Comparison of ENCODE assay signal across 19 cellular contexts in genomic region chr10:113067516-113067915, GRCh38.
A peak's percentile ranks its signal among the peaks of the same experiment; 100 is the strongest.
DNase-seq lines count a peak whose midpoint lies in the region; ATAC-seq and TF ChIP-seq lines count a peak whose summit lies in the region.
"Had no signal": no experiment of that assay in that cellular context is flagged by ENCODE, and none has a peak within 500 bp of the region (broad histone marks: within the 10 kb centered on the region; RNA-seq: fewer than 3 reads in every experiment).

No MANE protein-coding gene starts in this region.

- TF ChIP-seq CTCF in WTC11 (IDR thresholded peaks at IDR 0.05) (no peak), left lung (IDR thresholded peaks at IDR 0.05) (no peak), tibial artery (IDR thresholded peaks at IDR 0.05) (no peak)

- H3K4me1 ChIP-seq in left lung (peaks cover 0 to 15% of the 10 kb centered on the region in 2 donors), tibial artery (peaks cover 0 to 91% (median 84%) of the 10 kb centered on the region in 4 donors)

- POLR2A ChIA-PET in WTC11 (lab: Charles Lee) = no interaction called here

- no peaks in the 10 kb centered on the region for H3K9me3 ChIP-seq in left lung
- H3K9me3 ChIP-seq in tibial artery = no peaks in the 10 kb centered on the region
- H3K9me3 ChIP-seq: gastrocnemius medialis, mucosa of descending colon, upper lobe of left lung had no signal

- ATAC-seq in WTC11 = no peak
- ATAC-seq in left lung = peak; percentile 19
- ATAC-seq in GM18870 (IDR thresholded peaks at IDR 0.05; ENCODE audit: unreplicated experiment) = no peak
- ATAC-seq: activated CD8-positive, alpha-beta T cell treated with anti-CD3 and anti-CD28 coated beads, Interleukin-2, amount 10 ng/mL, durations not matched to agents 7 days and 5 days; gastrocnemius medialis; mucosa of descending colon; natural killer cell treated with Interleukin-12 subunit alpha and Interleukin-12 subunit beta and Interleukin-15 and Interleukin-18, amount 100 ng/mL, for 72 hours had no signal

- H3K9me3 Mint-ChIP-seq in WTC11 = no peaks in the 10 kb centered on the region
- H3K9me3 Mint-ChIP-seq: CD4-positive, CD25-positive, alpha-beta regulatory T cell; HFFc6; natural killer cell treated with Interleukin-12 subunit alpha and Interleukin-12 subunit beta and Interleukin-15 and Interleukin-18, amount 100 ng/mL, for 72 hours had no signal

- DNase-seq in NOMO-1 (lab: John Stamatoyannopoulos, UW; ENCODE audit: unreplicated experiment in 2 of 2) = peak; percentile 51 to 54
- DNase-seq in WTC11 (ENCODE audit: low spot score) = no peak
- DNase-seq in left lung = no peak
- peak in 1 of 2 donors; percentile 60 for DNase-seq in tibial artery
- DNase-seq in stimulated activated naive CD4-positive, alpha-beta T cell (lab: John Stamatoyannopoulos, UW) = no peak
- DNase-seq in activated T-cell treated with anti-CD3 and anti-CD28 coated beads, Interleukin-2, amount 50 U/mL, for 1 hour = no peak
- DNase-seq: activated CD8-positive, alpha-beta T cell treated with anti-CD3 and anti-CD28 coated beads, Interleukin-2, amount 10 ng/mL, durations not matched to agents 7 days and 5 days; activated effector memory CD4-positive, alpha-beta T cell treated with Interleukin-2 at 50 U/mL for 16 hours; CD4-positive, CD25-positive, alpha-beta regulatory T cell; gastrocnemius medialis; HFFc6; hippocampal formation; mucosa of descending colon; NCI-H524 treated with DMSO at 0.1 percent for 48 hours; small intestine; upper lobe of left lung had no signal

- H3K4me3 ChIP-seq in left lung (no peak overlapping the region), tibial artery (no peak overlapping the region)
- H3K4me3 ChIP-seq: gastrocnemius medialis, mucosa of descending colon, upper lobe of left lung had no signal

- peak overlapping the region; percentile 63 for H3K27ac Mint-ChIP-seq in WTC11
- H3K27ac Mint-ChIP-seq: activated CD8-positive, alpha-beta T cell treated with anti-CD3 and anti-CD28 coated beads, Interleukin-2, amount 10 ng/mL, durations not matched to agents 7 days and 5 days; activated naive CD8-positive, alpha-beta T cell; CD4-positive, CD25-positive, alpha-beta regulatory T cell; HFFc6; natural killer cell treated with Interleukin-12 subunit alpha and Interleukin-12 subunit beta and Interleukin-15 and Interleukin-18, amount 100 ng/mL, for 72 hours had no signal

- H3K27me3 ChIP-seq in left lung = no peaks in the 10 kb centered on the region
- no peaks in the 10 kb centered on the region for H3K27me3 ChIP-seq in tibial artery
- H3K27me3 ChIP-seq: gastrocnemius medialis, upper lobe of left lung had no signal

- H3K27me3 Mint-ChIP-seq in WTC11 (ENCODE audit: low read depth) = no peaks in the 10 kb centered on the region
- H3K27me3 Mint-ChIP-seq: activated naive CD8-positive, alpha-beta T cell; natural killer cell treated with Interleukin-12 subunit alpha and Interleukin-12 subunit beta and Interleukin-15 and Interleukin-18, amount 100 ng/mL, for 72 hours had no signal

- H3K27ac ChIP-seq in left lung (no peak overlapping the region), tibial artery (peak overlapping the region; percentile 84 to 86)
- H3K27ac ChIP-seq: gastrocnemius medialis, upper lobe of left lung had no signal

- H3K4me3 Mint-ChIP-seq in WTC11 = no peak overlapping the region
- H3K4me3 Mint-ChIP-seq: activated CD8-positive, alpha-beta T cell treated with anti-CD3 and anti-CD28 coated beads, Interleukin-2, amount 10 ng/mL, durations not matched to agents 7 days and 5 days; activated naive CD8-positive, alpha-beta T cell; CD4-positive, CD25-positive, alpha-beta regulatory T cell; HFFc6; natural killer cell treated with Interleukin-12 subunit alpha and Interleukin-12 subunit beta and Interleukin-15 and Interleukin-18, amount 100 ng/mL, for 72 hours had no signal

- peaks cover 8% of the 10 kb centered on the region for H3K36me3 Mint-ChIP-seq in WTC11
- H3K36me3 Mint-ChIP-seq: activated naive CD8-positive, alpha-beta T cell; CD4-positive, CD25-positive, alpha-beta regulatory T cell; natural killer cell treated with Interleukin-12 subunit alpha and Interleukin-12 subunit beta and Interleukin-15 and Interleukin-18, amount 100 ng/mL, for 72 hours had no signal

- intact Hi-C loops in left lung (cut with DNase I) (no loop called here), tibial artery (cut with DNase I; ENCODE audit: low total_unique reads) (loop anchor here (5.0 kb wide), 1 partner anchor 40 kb away; no protein-coding TSS in a partner anchor)

- peaks cover 41% of the 10 kb centered on the region for H3K4me1 Mint-ChIP-seq in WTC11
- H3K4me1 Mint-ChIP-seq: CD4-positive, CD25-positive, alpha-beta regulatory T cell had no signal

- H3K36me3 ChIP-seq in left lung (peaks cover 0 to 10% of the 10 kb centered on the region in 2 donors), tibial artery (peaks cover 5 to 12% (median 8%) of the 10 kb centered on the region in 3 donors)
- H3K36me3 ChIP-seq: gastrocnemius medialis had no signal

- CTCF ChIA-PET in WTC11 (lab: Charles Lee) = interaction anchor here (0.5 kb wide), 1 partner anchor 72 kb away, joined by 3 read pairs; no protein-coding TSS in a partner anchor

TF ChIP-seq in WTC11, 78 proteins besides CTCF, POLR2A, EP300 and RAD21 (continues in another document):
- TF ChIP-seq OVOL2 (CRISPR knock-in tag; IDR thresholded peaks at IDR 0.05; ENCODE audit: borderline replicate concordance) (no peak), ATF2 (CRISPR knock-in tag; IDR thresholded peaks at IDR 0.05; ENCODE audit: borderline replicate concordance, low read depth) (no peak), MAX (CRISPR knock-in tag; IDR thresholded peaks at IDR 0.05) (no peak), RELA (CRISPR knock-in tag; IDR thresholded peaks at IDR 0.05; ENCODE audit: borderline replicate concordance) (no peak), KAT7 (CRISPR knock-in tag; IDR thresholded peaks at IDR 0.05; ENCODE audit: borderline replicate concordance) (no peak), GTF2I (CRISPR knock-in tag; conservative IDR thresholded peaks at IDR 0.05) (no peak), ZNF423 (CRISPR knock-in tag; IDR thresholded peaks at IDR 0.05) (no peak), E2F5 (CRISPR knock-in tag; IDR thresholded peaks at IDR 0.05) (no peak), PRRX2 (CRISPR knock-in tag; IDR thresholded peaks at IDR 0.05) (no peak), TCF7 (CRISPR knock-in tag; IDR thresholded peaks at IDR 0.05; ENCODE audit: low read depth) (no peak), FOXK1 (CRISPR knock-in tag; IDR thresholded peaks at IDR 0.05) (no peak), ZNF671 (CRISPR knock-in tag; IDR thresholded peaks at IDR 0.05) (no peak), JUN (CRISPR knock-in tag; IDR thresholded peaks at IDR 0.05) (no peak), ZBTB21 (CRISPR knock-in tag; IDR thresholded peaks at IDR 0.05; ENCODE audit: borderline replicate concordance) (no peak), ELF4 (CRISPR knock-in tag; IDR thresholded peaks at IDR 0.05; ENCODE audit: low read depth) (no peak), NFYB (CRISPR knock-in tag; conservative IDR thresholded peaks at IDR 0.05; ENCODE audit: low read depth) (no peak), PRDM15 (CRISPR knock-in tag; IDR thresholded peaks at IDR 0.05) (no peak)

Comparison
In these comparisons a context has a peak if more than half of its experiments do, and no peak if none do; other contexts are left out.
1. DNase-seq: peak in NOMO-1 (2 of 2); none in WTC11 (single experiment), left lung (0 of 2), stimulated activated naive CD4-positive, alpha-beta T cell (0 of 6) and activated T-cell treated with anti-CD3 and anti-CD28 coated beads, Interleukin-2, amount 50 U/mL, for 1 hour (single experiment).
2. H3K27ac ChIP-seq: peak in tibial artery (2 of 2); none in left lung (0 of 2).